ENCODE assay signal across 8 cellular contexts in genomic region chr16:22098538-22099255, GRCh38. TPM values are rescaled to one million over a fixed set of nuclear protein-coding genes. Genes with fewer than 3 reads are reported as not detected.
A peak's percentile ranks its signal among the peaks of the same experiment; 100 is the strongest.
DNase-seq lines count a peak whose midpoint lies in the region; ATAC-seq and TF ChIP-seq lines count a peak whose summit lies in the region.

No MANE protein-coding gene starts in this region.

- H3K27ac ChIP-seq in neural progenitor cell: no peak overlapping the region

- peaks cover 9% of the 10 kb centered on the region for H3K4me1 ChIP-seq in neural progenitor cell

- peak overlapping the region; percentile 39 for H2AFZ ChIP-seq in neural progenitor cell (replicated peaks)

- H3K79me2 ChIP-seq in neural progenitor cell (ENCODE audit: low read depth): no peaks in the 10 kb centered on the region

- H3K36me3 Mint-ChIP-seq in activated T-cell treated with anti-CD3 and anti-CD28 coated beads, Interleukin-2, amount 50 U/mL, for 24 hours (ENCODE audit: low read depth): no peaks in the 10 kb centered on the region
- H3K36me3 Mint-ChIP-seq in neural progenitor cell: no peaks in the 10 kb centered on the region

- no peak overlapping the region for H3K4me2 ChIP-seq in neural progenitor cell

- peaks cover 17% of the 10 kb centered on the region for H3K27me3 Mint-ChIP-seq in activated T-cell treated with anti-CD3 and anti-CD28 coated beads, Interleukin-2, amount 50 U/mL, for 24 hours
- H3K27me3 Mint-ChIP-seq in neural progenitor cell (ENCODE audit: insufficient read depth, low read depth): peaks cover 2% of the 10 kb centered on the region

- ATAC-seq in GM21825 (IDR thresholded peaks at IDR 0.05; ENCODE audit: unreplicated experiment) (no peak), HG03469 (IDR thresholded peaks at IDR 0.05; ENCODE audit: unreplicated experiment) (no peak)

- no peaks in the 10 kb centered on the region for H3K4me1 Mint-ChIP-seq in activated T-cell treated with anti-CD3 and anti-CD28 coated beads, Interleukin-2, amount 50 U/mL, for 24 hours (ENCODE audit: low read depth)
- H3K4me1 Mint-ChIP-seq in neural progenitor cell: peaks cover 6% of the 10 kb centered on the region

- no peaks in the 10 kb centered on the region for H4K20me1 ChIP-seq in neural progenitor cell (ENCODE audit: low read depth)

- in situ Hi-C loops in SK-MEL-5 (cut with HindIII; ENCODE audit: low pct_unique_long_range_greater_than_20kb, low sequenced_read_pairs): no loop called here

- peak; percentile 85 for TF ChIP-seq CTCF in LNCaP clone FGC (IDR thresholded peaks at IDR 0.05; ENCODE audit: control insufficient read depth, extremely low read depth, insufficient read depth)
- peak; percentile 75 for TF ChIP-seq CTCF in neural progenitor cell (IDR thresholded peaks at IDR 0.05)

- no peaks in the 10 kb centered on the region for H3K9me3 ChIP-seq in neural progenitor cell (ENCODE audit: low read depth)

- peak overlapping the region; percentile 38 for H3K4me3 Mint-ChIP-seq in activated T-cell treated with anti-CD3 and anti-CD28 coated beads, Interleukin-2, amount 50 U/mL, for 24 hours
- H3K4me3 Mint-ChIP-seq in neural progenitor cell: no peak overlapping the region

- H3K4me3 ChIP-seq in LNCaP clone FGC (ENCODE audit: low read depth, low read length): no peak overlapping the region
- H3K4me3 ChIP-seq in neural progenitor cell: no peak overlapping the region

- no peak overlapping the region for H3K27ac Mint-ChIP-seq in activated T-cell treated with anti-CD3 and anti-CD28 coated beads, Interleukin-2, amount 50 U/mL, for 24 hours
- H3K27ac Mint-ChIP-seq in neural progenitor cell: no peak overlapping the region

- H3K36me3 ChIP-seq in neural progenitor cell: no peaks in the 10 kb centered on the region

- no peaks in the 10 kb centered on the region for H3F3A ChIP-seq in neural progenitor cell (ENCODE audit: low read depth)

- no peak for DNase-seq in activated T-cell treated with anti-CD3 and anti-CD28 coated beads, Interleukin-2, amount 50 U/mL, for 24 hours
- no peak for DNase-seq in activated T-cell treated with anti-CD3 and anti-CD28 coated beads, Interleukin-2, amount 50 U/mL, for 1 hour
- DNase-seq in LNCaP clone FGC (ENCODE audit: low read depth): peak; percentile 40
- peak; percentile 75 for DNase-seq in SK-MEL-5 (ENCODE audit: low read depth, low spot score)
- DNase-seq in erythroblast (lab: John Stamatoyannopoulos, UW): peak; percentile 40 to 43
- peak; percentile 75 for DNase-seq in neural progenitor cell (ENCODE audit: low spot score)

- no peak overlapping the region for H3K9ac ChIP-seq in neural progenitor cell

- H3K9me3 Mint-ChIP-seq in activated T-cell treated with anti-CD3 and anti-CD28 coated beads, Interleukin-2, amount 50 U/mL, for 24 hours: no peaks in the 10 kb centered on the region
- no peaks in the 10 kb centered on the region for H3K9me3 Mint-ChIP-seq in neural progenitor cell

- no peak for TF ChIP-seq POLR2A in erythroblast (IDR thresholded peaks at IDR 0.05; ENCODE audit: low read length)

- H3K27me3 ChIP-seq in neural progenitor cell: no peaks in the 10 kb centered on the region

RNA-seq across cellular contexts. Expression of gene VWA3A, which starts 6.4 kb away (rescaled TPM):
- not detected in 2 replicates for total RNA-seq in SK-MEL-5 (2014; rRNA removed; shearing (Covaris generic))
- not detected in 2 replicates for polyA plus RNA-seq in SK-MEL-5 (2015; cell fraction: cytosol; rRNA removed)
- polyA plus RNA-seq in SK-MEL-5 (2015; cell fraction: nucleus; rRNA removed): not detected in 2 replicates
- total RNA-seq in neural progenitor cell (ENCODE audit: low replicate concordance): 0.56 and 1.0 TPM in 2 replicates

Comparison
In these comparisons a context has a peak if more than half of its experiments do, and no peak if none do; other contexts are left out.
1. DNase-seq: peak in LNCaP clone FGC (single experiment), SK-MEL-5 (single experiment), erythroblast (2 of 2) and neural progenitor cell (single experiment); none in activated T-cell treated with anti-CD3 and anti-CD28 coated beads, Interleukin-2, amount 50 U/mL, for 24 hours (single experiment) and activated T-cell treated with anti-CD3 and anti-CD28 coated beads, Interleukin-2, amount 50 U/mL, for 1 hour (single experiment).